ENCODE assay signal across 23 cellular contexts in the genomic region with DNA sequence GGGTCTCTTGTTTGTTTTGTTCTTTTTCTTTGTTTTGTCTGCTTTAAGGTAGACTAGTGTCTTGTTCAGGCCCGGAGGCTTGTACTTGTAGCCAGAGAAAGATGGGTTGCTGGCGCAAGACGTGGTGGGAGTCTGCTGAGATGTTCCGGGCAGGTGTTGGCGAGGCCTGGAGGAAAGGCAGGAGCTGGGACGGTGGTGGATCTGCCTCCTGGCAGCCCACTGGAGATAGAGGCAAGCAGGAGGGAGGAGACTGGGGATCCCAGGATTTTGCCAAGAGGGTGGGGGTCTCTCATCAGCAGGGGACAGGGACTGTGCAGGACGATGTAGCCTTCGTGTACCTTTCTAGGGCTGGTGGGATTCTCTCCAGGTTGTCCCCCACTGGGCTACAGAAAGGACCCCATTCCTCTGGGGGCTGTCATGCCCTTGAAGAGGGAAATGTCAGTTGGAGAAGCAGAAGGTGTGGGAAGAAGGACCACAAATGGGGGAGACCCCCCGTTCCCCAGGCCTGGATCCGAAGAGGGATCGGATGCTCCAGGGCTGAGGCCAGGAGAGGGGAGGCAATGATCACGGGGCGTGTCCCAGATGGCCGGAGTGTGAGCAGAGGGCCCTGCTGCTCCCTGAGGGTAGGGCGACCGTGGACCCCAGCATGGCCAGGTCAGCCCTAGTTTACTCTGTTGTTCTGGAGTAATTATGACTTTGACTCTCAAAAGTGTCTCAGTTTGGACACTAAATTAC. TPM values are rescaled to one million over a fixed set of nuclear protein-coding genes. Genes with fewer than 3 reads are reported as not detected.
A peak's percentile ranks its signal among the peaks of the same experiment; 100 is the strongest.
DNase-seq lines count a peak whose midpoint lies in the region; ATAC-seq and TF ChIP-seq lines count a peak whose summit lies in the region.
"Had no signal": no experiment of that assay in that cellular context is flagged by ENCODE, and none has a peak within 500 bp of the region (broad histone marks: within the 10 kb centered on the region; RNA-seq: fewer than 3 reads in every experiment).

No MANE protein-coding gene starts in this region.

- CTCF ChIA-PET in CD8-positive, alpha-beta T cell (lab: Charles Lee) = interaction anchor here (0.5 to 1.0 kb wide), 2 partner anchors 30 to 92 kb away, joined by 3 to 4 read pairs; no protein-coding TSS in a partner anchor

- peak overlapping the region; percentile 16 for H3K27ac Mint-ChIP-seq in activated CD4-positive, alpha-beta T cell treated with anti-CD3 and anti-CD28 coated beads, Interleukin-2, amount 10 ng/mL, durations not matched to agents 24 days and 14 days
- peak overlapping the region; percentile 73 for H3K27ac Mint-ChIP-seq in activated T-helper 17 cell treated with anti-CD3 and anti-CD28 coated beads, Interleukin-2, amount 50 U/mL, for 72 hours
- peak overlapping the region; percentile 9 for H3K27ac Mint-ChIP-seq in memory B cell
- H3K27ac Mint-ChIP-seq in CD8-positive, alpha-beta T cell = no peak overlapping the region

- no peak for TF ChIP-seq CTCF in spleen (IDR thresholded peaks at IDR 0.05 in 8 of 11, conservative IDR thresholded peaks at IDR 0.05 in 3 of 11)
- no peak for TF ChIP-seq CTCF in CD8-positive, alpha-beta T cell (IDR thresholded peaks at IDR 0.05)

- DNase-seq in activated CD4-positive, alpha-beta T cell treated with anti-CD3 and anti-CD28 coated beads, Interleukin-2, amount 10 ng/mL, durations not matched to agents 24 days and 14 days = no peak
- DNase-seq in activated CD4-positive, alpha-beta T cell treated with anti-CD3 and anti-CD28 coated beads for 48 hours = no peak
- DNase-seq in memory B cell (ENCODE audit: low spot score in 2 of 2) (no peak), spleen (peak; percentile 51), NCI-H1417 treated with DMSO at 0.1 percent for 48 hours (lab: John Stamatoyannopoulos, UW) (no peak)
- DNase-seq in CD8-positive, alpha-beta T cell = no peak
- no peak for DNase-seq in activated effector memory CD4-positive, alpha-beta T cell treated with Interleukin-2 at 50 U/mL for 16 hours
- DNase-seq: activated CD4-positive, alpha-beta T cell treated with anti-CD3 and anti-CD28 coated beads, Interleukin-2, amount 50 U/mL, for 1 hour; dorsolateral prefrontal cortex; erythroblast; GM23248; Karpas-422; midbrain; NCI-H1092; NCI-H2081 treated with DMSO at 0.1 percent for 48 hours; NCI-H446 treated with DMSO at 0.1 percent for 48 hours; nucleus accumbens; stimulated activated naive CD4-positive, alpha-beta T cell; T-cell had no signal

- ATAC-seq in activated T-helper 17 cell treated with anti-CD3 and anti-CD28 coated beads, Interleukin-2, amount 50 U/mL, for 72 hours (replicated peaks) = no peak
- no peak for ATAC-seq in memory B cell (ENCODE audit: low read depth)
- ATAC-seq in CD8-positive, alpha-beta T cell = no peak
- ATAC-seq: T-cell had no signal

- H3K27me3 Mint-ChIP-seq in activated CD4-positive, alpha-beta T cell treated with anti-CD3 and anti-CD28 coated beads, Interleukin-2, amount 10 ng/mL, durations not matched to agents 24 days and 14 days = no peaks in the 10 kb centered on the region
- peaks cover 4% of the 10 kb centered on the region for H3K27me3 Mint-ChIP-seq in activated T-helper 17 cell treated with anti-CD3 and anti-CD28 coated beads, Interleukin-2, amount 50 U/mL, for 72 hours
- peaks cover 12% of the 10 kb centered on the region for H3K27me3 Mint-ChIP-seq in memory B cell
- H3K27me3 Mint-ChIP-seq in CD8-positive, alpha-beta T cell (ENCODE audit: low read depth) = no peaks in the 10 kb centered on the region

- H3K4me1 Mint-ChIP-seq in activated CD4-positive, alpha-beta T cell treated with anti-CD3 and anti-CD28 coated beads, Interleukin-2, amount 10 ng/mL, durations not matched to agents 24 days and 14 days = peaks cover 12% of the 10 kb centered on the region
- peaks cover 9% of the 10 kb centered on the region for H3K4me1 Mint-ChIP-seq in activated T-helper 17 cell treated with anti-CD3 and anti-CD28 coated beads, Interleukin-2, amount 50 U/mL, for 72 hours
- H3K4me1 Mint-ChIP-seq in memory B cell = peaks cover 5% of the 10 kb centered on the region
- no peaks in the 10 kb centered on the region for H3K4me1 Mint-ChIP-seq in CD8-positive, alpha-beta T cell (ENCODE audit: low read depth)

- WGBS in spleen, 5 donors = 86 to 96% (median 92%) methylated on average over 16 of the region's 16 CpGs

- POLR2A ChIA-PET in CD8-positive, alpha-beta T cell (lab: Charles Lee) = no interaction called here

- no peaks in the 10 kb centered on the region for H3K9me3 ChIP-seq in spleen
- H3K9me3 ChIP-seq in CD8-positive, alpha-beta T cell (ENCODE audit: low read length) = no peaks in the 10 kb centered on the region

- peaks cover 0 to 18% (median 8%) of the 10 kb centered on the region in 6 donors for H3K4me1 ChIP-seq in spleen
- no peaks in the 10 kb centered on the region for H3K4me1 ChIP-seq in CD8-positive, alpha-beta T cell (ENCODE audit: insufficient read depth, low read length)

- H3K9me3 Mint-ChIP-seq in activated CD4-positive, alpha-beta T cell treated with anti-CD3 and anti-CD28 coated beads, Interleukin-2, amount 10 ng/mL, durations not matched to agents 24 days and 14 days = no peaks in the 10 kb centered on the region
- no peaks in the 10 kb centered on the region for H3K9me3 Mint-ChIP-seq in activated T-helper 17 cell treated with anti-CD3 and anti-CD28 coated beads, Interleukin-2, amount 50 U/mL, for 72 hours
- H3K9me3 Mint-ChIP-seq in memory B cell = no peaks in the 10 kb centered on the region
- no peaks in the 10 kb centered on the region for H3K9me3 Mint-ChIP-seq in CD8-positive, alpha-beta T cell
- H3K9me3 Mint-ChIP-seq: T-cell had no signal

- no peak overlapping the region for H3K4me3 ChIP-seq in spleen
- H3K4me3 ChIP-seq in CD8-positive, alpha-beta T cell (ENCODE audit: low read depth, low read length) = no peak overlapping the region
- H3K4me3 ChIP-seq: BLaER1, cardiac muscle cell, dorsolateral prefrontal cortex, GM23248 had no signal

- no peaks in the 10 kb centered on the region for H3K27me3 ChIP-seq in spleen (replicated peaks in 1 of 7)
- no peaks in the 10 kb centered on the region for H3K27me3 ChIP-seq in CD8-positive, alpha-beta T cell (ENCODE audit: insufficient read depth, low read length)
- H3K27me3 ChIP-seq: BLaER1, cardiac muscle cell, dorsolateral prefrontal cortex had no signal

- no peaks in the 10 kb centered on the region for H3K36me3 ChIP-seq in spleen
- no peaks in the 10 kb centered on the region for H3K36me3 ChIP-seq in CD8-positive, alpha-beta T cell (ENCODE audit: insufficient read depth, low read length)
- H3K36me3 ChIP-seq: cardiac muscle cell had no signal

- no peak for TF ChIP-seq POLR2A in spleen (IDR thresholded peaks at IDR 0.05)

- intact Hi-C loops in activated CD4-positive, alpha-beta T cell treated with anti-CD3 and anti-CD28 coated beads, Interleukin-2, amount 10 ng/mL, durations not matched to agents 24 days and 14 days (cut with micrococcal nuclease) = no loop called here
- intact Hi-C loops in spleen (cut with DNase I; ENCODE audit: low total_unique reads) = no loop called here
- intact Hi-C loops in CD8-positive, alpha-beta T cell (cut with DNase I, micrococcal nuclease) = no loop called here

- H3K4me3 Mint-ChIP-seq in activated CD4-positive, alpha-beta T cell treated with anti-CD3 and anti-CD28 coated beads, Interleukin-2, amount 10 ng/mL, durations not matched to agents 24 days and 14 days = no peak overlapping the region
- H3K4me3 Mint-ChIP-seq in activated T-helper 17 cell treated with anti-CD3 and anti-CD28 coated beads, Interleukin-2, amount 50 U/mL, for 72 hours = no peak overlapping the region
- H3K4me3 Mint-ChIP-seq in memory B cell = no peak overlapping the region
- no peak overlapping the region for H3K4me3 Mint-ChIP-seq in CD8-positive, alpha-beta T cell
- H3K4me3 Mint-ChIP-seq: T-cell had no signal

- H3K36me3 Mint-ChIP-seq in activated CD4-positive, alpha-beta T cell treated with anti-CD3 and anti-CD28 coated beads, Interleukin-2, amount 10 ng/mL, durations not matched to agents 24 days and 14 days (ENCODE audit: low read depth) = peaks cover 6% of the 10 kb centered on the region
- H3K36me3 Mint-ChIP-seq in activated T-helper 17 cell treated with anti-CD3 and anti-CD28 coated beads, Interleukin-2, amount 50 U/mL, for 72 hours (ENCODE audit: low read depth) = peaks cover 12% of the 10 kb centered on the region
- no peaks in the 10 kb centered on the region for H3K36me3 Mint-ChIP-seq in memory B cell
- H3K36me3 Mint-ChIP-seq in CD8-positive, alpha-beta T cell = no peaks in the 10 kb centered on the region
- H3K36me3 Mint-ChIP-seq: T-cell had no signal

- H3K27ac ChIP-seq in spleen = peak overlapping the region in 3 of 8 donors; percentile 12 to 54 (median 12)
- H3K27ac ChIP-seq in CD8-positive, alpha-beta T cell (ENCODE audit: low read depth, low read length) = no peak overlapping the region
- H3K27ac ChIP-seq: 22Rv1, BLaER1, cardiac muscle cell, dorsolateral prefrontal cortex, GM23248 had no signal

RNA-seq across cellular contexts. Expression of a gene that starts 7.0 kb away (rescaled TPM):
- 8.4 and 9.8 TPM in 2 replicates for total RNA-seq in activated CD4-positive, alpha-beta T cell treated with anti-CD3 and anti-CD28 coated beads, Interleukin-2, amount 10 ng/mL, durations not matched to agents 24 days and 14 days
- total RNA-seq in activated T-helper 17 cell treated with anti-CD3 and anti-CD28 coated beads, Interleukin-2, amount 50 U/mL, for 72 hours = 1 to 10 TPM; 2.4 to 6.8 TPM
- 1 to 10 TPM in 6 of 7 donors, under 1 TPM in 1; 0.92 to 5.5 (median 1.7) TPM for total RNA-seq in spleen
- polyA plus RNA-seq in spleen = 1 to 10 TPM in 2 of 3 donors, under 1 TPM in 1; 0.39 to 1.5 (median 1.1) TPM
- under 1 TPM; 0.22 to 0.69 TPM for total RNA-seq in CD8-positive, alpha-beta T cell

RNA-seq across cellular contexts. Expression of a gene that starts 31.2 kb away (rescaled TPM):
- total RNA-seq in activated CD4-positive, alpha-beta T cell treated with anti-CD3 and anti-CD28 coated beads, Interleukin-2, amount 10 ng/mL, durations not matched to agents 24 days and 14 days = 0.33 TPM in 1 of 2 replicates, not detected in the other
- total RNA-seq in activated T-helper 17 cell treated with anti-CD3 and anti-CD28 coated beads, Interleukin-2, amount 50 U/mL, for 72 hours = not detected
- total RNA-seq in spleen = 10 to 100 TPM in 5 of 7 donors, 1 to 10 TPM in 2; 7.6 to 26.3 (median 11.0) TPM
- 1 to 10 TPM; 1.2 to 5.0 (median 2.3) TPM for polyA plus RNA-seq in spleen
- total RNA-seq in CD8-positive, alpha-beta T cell = under 1 TPM; 0.08 TPM
- total RNA-seq: GM23248 had no signal
- polyA plus RNA-seq: cardiac muscle cell, GM23248 had no signal
